Comparison of ENCODE assay signal across 1 cellular context in the genomic region with DNA sequence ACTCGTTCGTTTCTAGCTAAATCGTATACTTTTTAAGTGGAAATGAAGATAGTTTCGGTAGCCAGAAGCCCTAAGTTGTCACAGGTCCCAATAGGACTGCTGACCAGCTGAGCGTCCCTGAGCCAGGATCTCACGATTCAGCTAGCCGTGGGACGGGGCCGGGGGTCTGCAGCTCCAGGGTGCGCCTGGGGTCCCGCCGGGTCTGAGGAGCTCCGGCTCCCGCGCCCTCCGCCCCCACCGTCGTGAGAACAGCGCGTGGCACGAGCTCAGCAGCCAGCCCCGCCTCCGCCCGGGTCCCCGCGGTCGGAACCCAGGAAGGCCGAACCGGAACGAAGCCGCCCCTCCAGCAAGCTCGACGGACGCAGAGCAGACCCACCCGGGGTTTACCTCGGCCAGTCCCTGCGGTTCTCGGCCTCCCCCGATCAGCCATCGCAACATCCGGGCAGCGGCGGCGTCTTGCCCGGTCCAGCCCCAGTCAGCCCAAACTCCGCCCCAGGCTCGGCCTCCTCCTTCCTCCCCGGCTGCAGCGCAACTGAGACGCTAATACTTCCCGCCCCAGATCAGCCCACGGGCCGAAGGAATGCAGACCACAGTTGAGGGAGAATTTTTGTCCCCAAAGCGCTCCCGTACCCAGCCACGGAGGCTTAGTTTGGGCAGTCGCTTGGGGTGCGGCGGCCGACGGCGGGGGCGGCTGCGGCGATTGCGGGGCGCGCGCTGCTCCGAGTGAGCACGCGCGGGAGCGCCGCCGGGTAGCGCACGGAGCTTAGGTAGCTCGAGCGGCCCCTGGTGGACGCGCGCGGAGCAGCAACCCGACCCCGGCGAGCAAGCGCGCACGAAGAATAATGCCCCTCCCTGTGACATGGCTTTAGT.
TF ChIP-seq lines count a peak whose summit lies in the region.

A gene with protein sequence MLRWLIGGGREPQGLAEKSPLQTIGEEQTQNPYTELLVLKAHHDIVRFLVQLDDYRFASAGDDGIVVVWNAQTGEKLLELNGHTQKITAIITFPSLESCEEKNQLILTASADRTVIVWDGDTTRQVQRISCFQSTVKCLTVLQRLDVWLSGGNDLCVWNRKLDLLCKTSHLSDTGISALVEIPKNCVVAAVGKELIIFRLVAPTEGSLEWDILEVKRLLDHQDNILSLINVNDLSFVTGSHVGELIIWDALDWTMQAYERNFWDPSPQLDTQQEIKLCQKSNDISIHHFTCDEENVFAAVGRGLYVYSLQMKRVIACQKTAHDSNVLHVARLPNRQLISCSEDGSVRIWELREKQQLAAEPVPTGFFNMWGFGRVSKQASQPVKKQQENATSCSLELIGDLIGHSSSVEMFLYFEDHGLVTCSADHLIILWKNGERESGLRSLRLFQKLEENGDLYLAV (minus strand): TSS at position 534 of the 870 bp plus-strand sequence. CDS start 96 bp downstream, at position 438.

TF ChIP-seq in HepG2, 621 proteins besides CTCF, POLR2A, EP300 and RAD21 (continued from another document and continues in another):
- TF ChIP-seq, protein P1, sequence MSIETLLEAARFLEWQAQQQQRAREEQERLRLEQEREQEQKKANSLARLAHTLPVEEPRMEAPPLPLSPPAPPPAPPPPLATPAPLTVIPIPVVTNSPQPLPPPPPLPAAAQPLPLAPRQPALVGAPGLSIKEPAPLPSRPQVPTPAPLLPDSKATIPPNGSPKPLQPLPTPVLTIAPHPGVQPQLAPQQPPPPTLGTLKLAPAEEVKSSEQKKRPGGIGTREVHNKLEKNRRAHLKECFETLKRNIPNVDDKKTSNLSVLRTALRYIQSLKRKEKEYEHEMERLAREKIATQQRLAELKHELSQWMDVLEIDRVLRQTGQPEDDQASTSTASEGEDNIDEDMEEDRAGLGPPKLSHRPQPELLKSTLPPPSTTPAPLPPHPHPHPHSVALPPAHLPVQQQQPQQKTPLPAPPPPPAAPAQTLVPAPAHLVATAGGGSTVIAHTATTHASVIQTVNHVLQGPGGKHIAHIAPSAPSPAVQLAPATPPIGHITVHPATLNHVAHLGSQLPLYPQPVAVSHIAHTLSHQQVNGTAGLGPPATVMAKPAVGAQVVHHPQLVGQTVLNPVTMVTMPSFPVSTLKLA (IDR thresholded peaks at IDR 0.05): no peak
- TF ChIP-seq MAF1 (CRISPR knock-in tag; IDR thresholded peaks at IDR 0.05; ENCODE audit: borderline replicate concordance) (0 out of 2 replicates have a peak, but pooled peaks have one; percentile 21), XRCC5 (optimal IDR thresholded peaks at IDR 0.05; ENCODE audit: low read length) (peak; percentile 76), MTF1 (CRISPR knock-in tag; IDR thresholded peaks at IDR 0.05) (no peak), ARNT (IDR thresholded peaks at IDR 0.05) (no peak), ZNF333 (CRISPR knock-in tag; IDR thresholded peaks at IDR 0.05; ENCODE audit: borderline replicate concordance) (peak; percentile 58; the same call in 1 of the 2 replicates), ZNF160 (CRISPR knock-in tag; IDR thresholded peaks at IDR 0.05) (no peak), ZNF292 (CRISPR knock-in tag; IDR thresholded peaks at IDR 0.05; ENCODE audit: borderline replicate concordance, low read depth) (peak; percentile 70; the same call in 1 of the 2 replicates), PHF8 (CRISPR knock-in tag; IDR thresholded peaks at IDR 0.05) (peak; percentile 93), NCOA1 (CRISPR knock-in tag; IDR thresholded peaks at IDR 0.05) (0 out of 2 replicates have a peak, but pooled peaks have one; percentile 46), STAT5B (CRISPR knock-in tag; IDR thresholded peaks at IDR 0.05) (no peak), HNF4A (CRISPR knock-in tag; IDR thresholded peaks at IDR 0.05) (peak; percentile 16; the same call in 1 of the 2 replicates), DMAP1 (CRISPR knock-in tag; IDR thresholded peaks at IDR 0.05) (peak; percentile 85; the same call in 1 of the 2 replicates), REL (CRISPR knock-in tag; conservative IDR thresholded peaks at IDR 0.05) (peak; percentile 58; the same call in 1 of the 2 replicates), NPAS2 (CRISPR knock-in tag; IDR thresholded peaks at IDR 0.05; ENCODE audit: borderline replicate concordance) (no peak), MED1 (CRISPR knock-in tag; IDR thresholded peaks at IDR 0.05) (peak; percentile 15; the same call in 1 of the 2 replicates), HNRNPLL (IDR thresholded peaks at IDR 0.05; ENCODE audit: low read depth, low read length, poor library complexity, severe bottlenecking) (peak; percentile 99), PITX1 (CRISPR knock-in tag; IDR thresholded peaks at IDR 0.05) (peak; percentile 62), HOXA7 (CRISPR knock-in tag; IDR thresholded peaks at IDR 0.05) (no peak), ZFP82 (CRISPR knock-in tag; IDR thresholded peaks at IDR 0.05; ENCODE audit: borderline replicate concordance) (peak; percentile 92; the same call in 1 of the 2 replicates), CHD2 (IDR thresholded peaks at IDR 0.05; ENCODE audit: low read depth, low read length) (no peak), JDP2 (CRISPR knock-in tag; IDR thresholded peaks at IDR 0.05; ENCODE audit: borderline replicate concordance) (no peak), ZNF616 (CRISPR knock-in tag; IDR thresholded peaks at IDR 0.05; ENCODE audit: low read depth) (peak; percentile 71; the same call in 1 of the 2 replicates), ZNF343 (CRISPR knock-in tag; IDR thresholded peaks at IDR 0.05) (peak; percentile 67; the same call in 1 of the 2 replicates), KLF9 (CRISPR knock-in tag; IDR thresholded peaks at IDR 0.05; ENCODE audit: low read depth) (no peak; the same call in 1 of the 2 replicates), SP4 (CRISPR knock-in tag; IDR thresholded peaks at IDR 0.05) (no peak), POLR2G (IDR thresholded peaks at IDR 0.05; ENCODE audit: low read depth, low read length) (peak; percentile 80), FOXA1 (IDR thresholded peaks at IDR 0.05) (no peak), FOXA1 (CRISPR knock-in tag; IDR thresholded peaks at IDR 0.05) (peak; percentile 15; the same call in 1 of the 2 replicates), HES4 (CRISPR knock-in tag; IDR thresholded peaks at IDR 0.05; ENCODE audit: borderline replicate concordance) (peak; percentile 67; the same call in 1 of the 2 replicates), ZKSCAN1 (IDR thresholded peaks at IDR 0.05; ENCODE audit: low read length) (no peak)
- TF ChIP-seq, protein P2, sequence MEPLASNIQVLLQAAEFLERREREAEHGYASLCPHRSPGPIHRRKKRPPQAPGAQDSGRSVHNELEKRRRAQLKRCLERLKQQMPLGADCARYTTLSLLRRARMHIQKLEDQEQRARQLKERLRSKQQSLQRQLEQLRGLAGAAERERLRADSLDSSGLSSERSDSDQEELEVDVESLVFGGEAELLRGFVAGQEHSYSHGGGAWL (CRISPR knock-in tag; IDR thresholded peaks at IDR 0.05): peak; percentile 79; the same call in 1 of the 2 replicates
- TF ChIP-seq, protein P3, sequence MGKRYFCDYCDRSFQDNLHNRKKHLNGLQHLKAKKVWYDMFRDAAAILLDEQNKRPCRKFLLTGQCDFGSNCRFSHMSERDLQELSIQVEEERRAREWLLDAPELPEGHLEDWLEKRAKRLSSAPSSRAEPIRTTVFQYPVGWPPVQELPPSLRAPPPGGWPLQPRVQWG (CRISPR knock-in tag; IDR thresholded peaks at IDR 0.05; ENCODE audit: borderline replicate concordance, low read depth): no peak
- TF ChIP-seq, protein P4, sequence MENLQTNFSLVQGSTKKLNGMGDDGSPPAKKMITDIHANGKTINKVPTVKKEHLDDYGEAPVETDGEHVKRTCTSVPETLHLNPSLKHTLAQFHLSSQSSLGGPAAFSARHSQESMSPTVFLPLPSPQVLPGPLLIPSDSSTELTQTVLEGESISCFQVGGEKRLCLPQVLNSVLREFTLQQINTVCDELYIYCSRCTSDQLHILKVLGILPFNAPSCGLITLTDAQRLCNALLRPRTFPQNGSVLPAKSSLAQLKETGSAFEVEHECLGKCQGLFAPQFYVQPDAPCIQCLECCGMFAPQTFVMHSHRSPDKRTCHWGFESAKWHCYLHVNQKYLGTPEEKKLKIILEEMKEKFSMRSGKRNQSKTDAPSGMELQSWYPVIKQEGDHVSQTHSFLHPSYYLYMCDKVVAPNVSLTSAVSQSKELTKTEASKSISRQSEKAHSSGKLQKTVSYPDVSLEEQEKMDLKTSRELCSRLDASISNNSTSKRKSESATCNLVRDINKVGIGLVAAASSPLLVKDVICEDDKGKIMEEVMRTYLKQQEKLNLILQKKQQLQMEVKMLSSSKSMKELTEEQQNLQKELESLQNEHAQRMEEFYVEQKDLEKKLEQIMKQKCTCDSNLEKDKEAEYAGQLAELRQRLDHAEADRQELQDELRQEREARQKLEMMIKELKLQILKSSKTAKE (CRISPR knock-in tag; IDR thresholded peaks at IDR 0.05; ENCODE audit: borderline replicate concordance): 0 out of 2 replicates have a peak, but pooled peaks have one; percentile 34
- TF ChIP-seq, protein P5, sequence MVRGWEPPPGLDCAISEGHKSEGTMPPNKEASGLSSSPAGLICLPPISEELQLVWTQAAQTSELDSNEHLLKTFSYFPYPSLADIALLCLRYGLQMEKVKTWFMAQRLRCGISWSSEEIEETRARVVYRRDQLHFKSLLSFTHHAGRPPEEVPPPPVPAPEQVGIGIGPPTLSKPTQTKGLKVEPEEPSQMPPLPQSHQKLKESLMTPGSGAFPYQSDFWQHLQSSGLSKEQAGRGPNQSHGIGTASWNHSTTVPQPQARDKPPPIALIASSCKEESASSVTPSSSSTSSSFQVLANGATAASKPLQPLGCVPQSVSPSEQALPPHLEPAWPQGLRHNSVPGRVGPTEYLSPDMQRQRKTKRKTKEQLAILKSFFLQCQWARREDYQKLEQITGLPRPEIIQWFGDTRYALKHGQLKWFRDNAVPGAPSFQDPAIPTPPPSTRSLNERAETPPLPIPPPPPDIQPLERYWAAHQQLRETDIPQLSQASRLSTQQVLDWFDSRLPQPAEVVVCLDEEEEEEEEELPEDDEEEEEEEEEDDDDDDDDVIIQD (CRISPR knock-in tag; IDR thresholded peaks at IDR 0.05; ENCODE audit: low read depth): peak; percentile 82
- TF ChIP-seq, protein P6, sequence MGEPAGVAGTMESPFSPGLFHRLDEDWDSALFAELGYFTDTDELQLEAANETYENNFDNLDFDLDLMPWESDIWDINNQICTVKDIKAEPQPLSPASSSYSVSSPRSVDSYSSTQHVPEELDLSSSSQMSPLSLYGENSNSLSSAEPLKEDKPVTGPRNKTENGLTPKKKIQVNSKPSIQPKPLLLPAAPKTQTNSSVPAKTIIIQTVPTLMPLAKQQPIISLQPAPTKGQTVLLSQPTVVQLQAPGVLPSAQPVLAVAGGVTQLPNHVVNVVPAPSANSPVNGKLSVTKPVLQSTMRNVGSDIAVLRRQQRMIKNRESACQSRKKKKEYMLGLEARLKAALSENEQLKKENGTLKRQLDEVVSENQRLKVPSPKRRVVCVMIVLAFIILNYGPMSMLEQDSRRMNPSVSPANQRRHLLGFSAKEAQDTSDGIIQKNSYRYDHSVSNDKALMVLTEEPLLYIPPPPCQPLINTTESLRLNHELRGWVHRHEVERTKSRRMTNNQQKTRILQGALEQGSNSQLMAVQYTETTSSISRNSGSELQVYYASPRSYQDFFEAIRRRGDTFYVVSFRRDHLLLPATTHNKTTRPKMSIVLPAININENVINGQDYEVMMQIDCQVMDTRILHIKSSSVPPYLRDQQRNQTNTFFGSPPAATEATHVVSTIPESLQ (CRISPR knock-in tag; conservative IDR thresholded peaks at IDR 0.05): peak; percentile 57; the same call in 1 of the 2 replicates
- TF ChIP-seq, protein P7, sequence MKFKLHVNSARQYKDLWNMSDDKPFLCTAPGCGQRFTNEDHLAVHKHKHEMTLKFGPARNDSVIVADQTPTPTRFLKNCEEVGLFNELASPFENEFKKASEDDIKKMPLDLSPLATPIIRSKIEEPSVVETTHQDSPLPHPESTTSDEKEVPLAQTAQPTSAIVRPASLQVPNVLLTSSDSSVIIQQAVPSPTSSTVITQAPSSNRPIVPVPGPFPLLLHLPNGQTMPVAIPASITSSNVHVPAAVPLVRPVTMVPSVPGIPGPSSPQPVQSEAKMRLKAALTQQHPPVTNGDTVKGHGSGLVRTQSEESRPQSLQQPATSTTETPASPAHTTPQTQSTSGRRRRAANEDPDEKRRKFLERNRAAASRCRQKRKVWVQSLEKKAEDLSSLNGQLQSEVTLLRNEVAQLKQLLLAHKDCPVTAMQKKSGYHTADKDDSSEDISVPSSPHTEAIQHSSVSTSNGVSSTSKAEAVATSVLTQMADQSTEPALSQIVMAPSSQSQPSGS (CRISPR knock-in tag; IDR thresholded peaks at IDR 0.05): peak; percentile 46; the same call in 1 of the 2 replicates
- TF ChIP-seq, protein P8, sequence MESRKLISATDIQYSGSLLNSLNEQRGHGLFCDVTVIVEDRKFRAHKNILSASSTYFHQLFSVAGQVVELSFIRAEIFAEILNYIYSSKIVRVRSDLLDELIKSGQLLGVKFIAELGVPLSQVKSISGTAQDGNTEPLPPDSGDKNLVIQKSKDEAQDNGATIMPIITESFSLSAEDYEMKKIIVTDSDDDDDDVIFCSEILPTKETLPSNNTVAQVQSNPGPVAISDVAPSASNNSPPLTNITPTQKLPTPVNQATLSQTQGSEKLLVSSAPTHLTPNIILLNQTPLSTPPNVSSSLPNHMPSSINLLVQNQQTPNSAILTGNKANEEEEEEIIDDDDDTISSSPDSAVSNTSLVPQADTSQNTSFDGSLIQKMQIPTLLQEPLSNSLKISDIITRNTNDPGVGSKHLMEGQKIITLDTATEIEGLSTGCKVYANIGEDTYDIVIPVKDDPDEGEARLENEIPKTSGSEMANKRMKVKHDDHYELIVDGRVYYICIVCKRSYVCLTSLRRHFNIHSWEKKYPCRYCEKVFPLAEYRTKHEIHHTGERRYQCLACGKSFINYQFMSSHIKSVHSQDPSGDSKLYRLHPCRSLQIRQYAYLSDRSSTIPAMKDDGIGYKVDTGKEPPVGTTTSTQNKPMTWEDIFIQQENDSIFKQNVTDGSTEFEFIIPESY (CRISPR knock-in tag; IDR thresholded peaks at IDR 0.05): 0 out of 2 replicates have a peak, but pooled peaks have one; percentile 11
- TF ChIP-seq, protein P9, sequence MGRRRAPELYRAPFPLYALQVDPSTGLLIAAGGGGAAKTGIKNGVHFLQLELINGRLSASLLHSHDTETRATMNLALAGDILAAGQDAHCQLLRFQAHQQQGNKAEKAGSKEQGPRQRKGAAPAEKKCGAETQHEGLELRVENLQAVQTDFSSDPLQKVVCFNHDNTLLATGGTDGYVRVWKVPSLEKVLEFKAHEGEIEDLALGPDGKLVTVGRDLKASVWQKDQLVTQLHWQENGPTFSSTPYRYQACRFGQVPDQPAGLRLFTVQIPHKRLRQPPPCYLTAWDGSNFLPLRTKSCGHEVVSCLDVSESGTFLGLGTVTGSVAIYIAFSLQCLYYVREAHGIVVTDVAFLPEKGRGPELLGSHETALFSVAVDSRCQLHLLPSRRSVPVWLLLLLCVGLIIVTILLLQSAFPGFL (CRISPR knock-in tag; IDR thresholded peaks at IDR 0.05): no peak
- TF ChIP-seq, protein P10, sequence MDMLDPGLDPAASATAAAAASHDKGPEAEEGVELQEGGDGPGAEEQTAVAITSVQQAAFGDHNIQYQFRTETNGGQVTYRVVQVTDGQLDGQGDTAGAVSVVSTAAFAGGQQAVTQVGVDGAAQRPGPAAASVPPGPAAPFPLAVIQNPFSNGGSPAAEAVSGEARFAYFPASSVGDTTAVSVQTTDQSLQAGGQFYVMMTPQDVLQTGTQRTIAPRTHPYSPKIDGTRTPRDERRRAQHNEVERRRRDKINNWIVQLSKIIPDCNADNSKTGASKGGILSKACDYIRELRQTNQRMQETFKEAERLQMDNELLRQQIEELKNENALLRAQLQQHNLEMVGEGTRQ (IDR thresholded peaks at IDR 0.05; ENCODE audit: low read depth, low read length): no peak
- TF ChIP-seq, protein P10 (CRISPR knock-in tag; IDR thresholded peaks at IDR 0.05; ENCODE audit: borderline replicate concordance): no peak; the same call in 1 of the 2 replicates
